Comparison of ENCODE assay signal across 16 cellular contexts in genomic region chr2:235232474-235233435, GRCh38.
"Had no signal": no experiment of that assay in that cellular context is flagged by ENCODE, and none has a peak within 500 bp of the region (broad histone marks: within the 10 kb centered on the region; RNA-seq: fewer than 3 reads in every experiment).

No MANE protein-coding gene starts in this region.

- H3K27ac Mint-ChIP-seq: activated CD4-positive, alpha-beta memory T cell treated with anti-CD3 and anti-CD28 coated beads for 36 hours; activated naive CD4-positive, alpha-beta T cell treated with anti-CD3 and anti-CD28 coated beads, Interleukin-2, amount 50 U/mL, for 72 hours; natural killer cell treated with Interleukin-12 subunit alpha and Interleukin-12 subunit beta and Interleukin-15 and Interleukin-18, amount 100 ng/mL, for 72 hours; stimulated activated effector memory CD8-positive, alpha-beta T cell treated with anti-CD3 and anti-CD28 coated beads, Interleukin-12 subunit alpha, Interleukin-12 subunit beta, amount 100 ng/mL, for 72 hours had no signal

- H3K4me3 ChIP-seq: esophagus muscularis mucosa, prostate gland, tibial artery, vagina had no signal

- H3K4me1 Mint-ChIP-seq: stimulated activated effector memory CD8-positive, alpha-beta T cell treated with anti-CD3 and anti-CD28 coated beads, Interleukin-12 subunit alpha, Interleukin-12 subunit beta, amount 100 ng/mL, for 72 hours had no signal

- H3K27me3 ChIP-seq: vagina had no signal

- H3K4me1 ChIP-seq: prostate gland, tibial artery, vagina had no signal

- H3K36me3 Mint-ChIP-seq: activated CD4-positive, alpha-beta memory T cell treated with anti-CD3 and anti-CD28 coated beads for 36 hours; activated naive CD4-positive, alpha-beta T cell treated with anti-CD3 and anti-CD28 coated beads, Interleukin-2, amount 50 U/mL, for 72 hours; natural killer cell treated with Interleukin-12 subunit alpha and Interleukin-12 subunit beta and Interleukin-15 and Interleukin-18, amount 100 ng/mL, for 72 hours; stimulated activated effector memory CD8-positive, alpha-beta T cell treated with anti-CD3 and anti-CD28 coated beads, Interleukin-12 subunit alpha, Interleukin-12 subunit beta, amount 100 ng/mL, for 72 hours had no signal

- H3K36me3 ChIP-seq: esophagus muscularis mucosa, prostate gland, tibial artery, vagina had no signal

- H3K9me3 Mint-ChIP-seq: activated CD4-positive, alpha-beta memory T cell treated with anti-CD3 and anti-CD28 coated beads for 36 hours; activated naive CD4-positive, alpha-beta T cell treated with anti-CD3 and anti-CD28 coated beads, Interleukin-2, amount 50 U/mL, for 72 hours; activated T-cell treated with anti-CD3 and anti-CD28 coated beads, Interleukin-2, amount 50 U/mL, for 4 hours; natural killer cell treated with Interleukin-12 subunit alpha and Interleukin-12 subunit beta and Interleukin-15 and Interleukin-18, amount 100 ng/mL, for 72 hours; stimulated activated effector memory CD8-positive, alpha-beta T cell treated with anti-CD3 and anti-CD28 coated beads, Interleukin-12 subunit alpha, Interleukin-12 subunit beta, amount 100 ng/mL, for 72 hours had no signal

- H3K9me3 ChIP-seq: esophagus muscularis mucosa, prostate gland, tibial artery, vagina had no signal

- DNase-seq: activated CD4-positive, alpha-beta memory T cell treated with anti-CD3 and anti-CD28 coated beads for 36 hours; activated effector memory CD4-positive, alpha-beta T cell treated with Interleukin-2 at 50 U/mL for 16 hours; activated T-cell treated with anti-CD3 and anti-CD28 coated beads, Interleukin-2, amount 50 U/mL, for 4 hours; kidney glomerular epithelial cell; mesendoderm; stimulated activated CD4-positive, alpha-beta T cell treated with anti-CD3 and anti-CD28 coated beads, Interleukin-12 subunit alpha, Interleukin-12 subunit beta, amount 100 ng/mL, for 4 hours; stimulated activated CD4-positive, alpha-beta T cell treated with anti-CD3 and anti-CD28 coated beads, Interleukin-2, amount 100 ng/mL, for 24 hours; tibial artery had no signal

- H3K27ac ChIP-seq: esophagus muscularis mucosa, prostate gland, tibial artery, vagina had no signal

- FAIRE-seq: colon, endometrium had no signal

- H3K4me3 Mint-ChIP-seq: activated CD4-positive, alpha-beta memory T cell treated with anti-CD3 and anti-CD28 coated beads for 36 hours; activated T-cell treated with anti-CD3 and anti-CD28 coated beads, Interleukin-2, amount 50 U/mL, for 4 hours; natural killer cell treated with Interleukin-12 subunit alpha and Interleukin-12 subunit beta and Interleukin-15 and Interleukin-18, amount 100 ng/mL, for 72 hours; stimulated activated effector memory CD8-positive, alpha-beta T cell treated with anti-CD3 and anti-CD28 coated beads, Interleukin-12 subunit alpha, Interleukin-12 subunit beta, amount 100 ng/mL, for 72 hours had no signal
